Comparison of ENCODE assay signal across 1 cellular context in genomic region chr10:17607060-17607459, GRCh38.
TF ChIP-seq lines count a peak whose summit lies in the region.

No MANE protein-coding gene starts in this region.

TF ChIP-seq in K562, 482 proteins besides CTCF, POLR2A, EP300 and RAD21:
- TF ChIP-seq RFX1 (IDR thresholded peaks at IDR 0.05) = no peak
- peak; percentile 45; the same call in 1 of the 2 replicates for TF ChIP-seq ADNP (tag; IDR thresholded peaks at IDR 0.05)
